Comparison of ENCODE assay signal across 26 cellular contexts in the genomic region with DNA sequence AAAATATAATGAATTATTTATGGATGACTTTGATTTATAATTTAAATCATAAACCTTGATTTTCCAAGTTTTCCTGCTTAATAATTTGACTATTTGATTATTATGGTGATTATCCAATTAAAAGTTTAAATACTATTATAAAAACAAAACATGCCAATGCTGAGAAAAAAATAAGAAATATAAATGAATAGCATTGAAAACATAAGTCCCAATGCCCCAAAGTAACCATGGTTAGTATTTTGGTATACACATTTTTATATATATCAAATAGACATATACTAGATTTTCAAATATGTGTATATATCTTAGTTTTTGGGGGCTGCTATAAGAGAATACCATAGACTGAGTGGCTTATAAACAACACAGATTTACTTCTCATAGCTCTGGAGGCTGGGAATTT.
A peak's percentile ranks its signal among the peaks of the same experiment; 100 is the strongest.
DNase-seq lines count a peak whose midpoint lies in the region; ATAC-seq, FAIRE-seq and TF ChIP-seq lines count a peak whose summit lies in the region.
"Had no signal": no experiment of that assay in that cellular context is flagged by ENCODE, and none has a peak within 500 bp of the region (broad histone marks: within the 10 kb centered on the region; RNA-seq: fewer than 3 reads in every experiment).

No MANE protein-coding gene starts in this region.

- no peak for TF ChIP-seq RAD21 in K562 (CRISPR knock-in tag; conservative IDR thresholded peaks at IDR 0.05 in 1 of 2, IDR thresholded peaks at IDR 0.05 in 1 of 2)

- DNase-seq in K562 (ENCODE audit: extremely low read depth in 1 of 4, low spot score in 3 of 4) (no peak), frontal cortex (ENCODE audit: low spot score in 2 of 2) (no peak), kidney (no peak), type B pancreatic cell (ENCODE audit: extremely low spot score, unreplicated experiment) (no peak), HuH-7.5 (ENCODE audit: low spot score) (no peak), smooth muscle cell (lab: John Stamatoyannopoulos, UW; ENCODE audit: unreplicated experiment) (no peak), WERI-Rb-1 (no peak)
- DNase-seq: 8988T; ACHN; BE2C; C1 segment of cervical spinal cord; CD4-positive, alpha-beta memory T cell; CD4-positive, CD25-positive, alpha-beta regulatory T cell; CD8-positive, alpha-beta memory T cell; COR-L47; DMS 273 treated with DMSO at 0.1 percent for 48 hours; DMS153; DMS53; DMS79; DND-41; EL; GF-D8 had no signal

- in situ Hi-C loops in K562 (cut with MboI), result no loop called here

- H2AFZ ChIP-seq in K562 (ENCODE audit: low read depth, low read length) (no peak overlapping the region), smooth muscle cell (ENCODE audit: low read depth) (no peak overlapping the region)

- no peaks in the 10 kb centered on the region for H3F3A ChIP-seq in smooth muscle cell (ENCODE audit: low read depth)

- H3K9me3 Mint-ChIP-seq in type B pancreatic cell, result peaks cover 5% of the 10 kb centered on the region

- intact Hi-C loops in K562 (cut with micrococcal nuclease) (no loop called here), kidney (cut with DNase I) (no loop called here)

- H3K4me1 ChIP-seq in K562 (replicated peaks in 1 of 2; ENCODE audit: control insufficient read depth in 2 of 2, insufficient read depth in 2 of 2, low read length in 2 of 2) (no peaks in the 10 kb centered on the region), kidney (ENCODE audit: control insufficient read depth in 1 of 2, insufficient read depth in 1 of 2, low read depth in 1 of 2, low read length in 2 of 2) (no peaks in the 10 kb centered on the region), smooth muscle cell (ENCODE audit: low read depth) (no peaks in the 10 kb centered on the region)
- H3K4me1 ChIP-seq: BE2C, BLaER1 had no signal

- H3K9me3 ChIP-seq in K562 (replicated peaks; ENCODE audit: control insufficient read depth, insufficient read depth, low read depth, low read length) (no peaks in the 10 kb centered on the region; the same call in none of the 2 replicates), kidney (ENCODE audit: control insufficient read depth in 1 of 2, low read length in 2 of 2) (no peaks in the 10 kb centered on the region), smooth muscle cell (replicated peaks; ENCODE audit: low read depth) (no peaks in the 10 kb centered on the region), WERI-Rb-1 (ENCODE audit: severe bottlenecking) (no peaks in the 10 kb centered on the region)
- H3K9me3 ChIP-seq: BE2C, BLaER1 had no signal

- H3K27me3 ChIP-seq in K562 (ENCODE audit: control insufficient read depth in 2 of 2, insufficient read depth in 2 of 2, low read length in 2 of 2) (no peaks in the 10 kb centered on the region), smooth muscle cell (ENCODE audit: low read depth) (no peaks in the 10 kb centered on the region), WERI-Rb-1 (ENCODE audit: insufficient read depth, low read depth, severe bottlenecking) (no peaks in the 10 kb centered on the region)
- H3K27me3 ChIP-seq: BE2C, BLaER1 had no signal

- H3K27ac ChIP-seq in K562 (ENCODE audit: extremely low read depth, low read depth, low read length), result no peak overlapping the region
- no peak overlapping the region for H3K27ac ChIP-seq in kidney (ENCODE audit: low read depth in 2 of 2, low read length in 2 of 2)
- no peak overlapping the region for H3K27ac ChIP-seq in smooth muscle cell (ENCODE audit: low read depth)
- no peak overlapping the region for H3K27ac ChIP-seq in WERI-Rb-1
- H3K27ac ChIP-seq: BLaER1 had no signal

- POLR2A ChIA-PET in K562 (lab: Yijun Ruan, JAX), result no interaction called here

- H3K79me2 ChIP-seq in K562 (ENCODE audit: control insufficient read depth, insufficient read depth, low read length) (no peaks in the 10 kb centered on the region), smooth muscle cell (ENCODE audit: low read depth) (no peaks in the 10 kb centered on the region)

- H3K27me3 Mint-ChIP-seq in type B pancreatic cell, result no peaks in the 10 kb centered on the region
- H3K27me3 Mint-ChIP-seq: CD4-positive, alpha-beta memory T cell; CD4-positive, CD25-positive, alpha-beta regulatory T cell had no signal

- ATAC-seq in K562, result no peak

- CTCF ChIA-PET in K562 (lab: Yijun Ruan, JAX; ENCODE audit: low intra/inter-chr PET ratio), result no interaction called here

- no peak overlapping the region for H3K4me2 ChIP-seq in K562 (ENCODE audit: insufficient read depth, low read length)
- H3K4me2 ChIP-seq in smooth muscle cell, result no peak overlapping the region
- H3K4me2 ChIP-seq: BLaER1 had no signal

- no peak overlapping the region for H3K9ac ChIP-seq in K562 (ENCODE audit: insufficient read depth in 1 of 2, low read depth in 2 of 2, low read length in 2 of 2)
- no peak overlapping the region for H3K9ac ChIP-seq in kidney (ENCODE audit: low read length in 2 of 2)
- no peak overlapping the region for H3K9ac ChIP-seq in smooth muscle cell (ENCODE audit: low read depth)
- H3K9ac ChIP-seq: BLaER1 had no signal

- FAIRE-seq in K562 (lab: Jason Lieb, UNC) (no peak), frontal cortex (lab: Jason Lieb, UNC) (peak; percentile 83), kidney (lab: Jason Lieb, UNC) (peak; percentile 88)
- FAIRE-seq: GM12891, GM19239 had no signal

- H3K4me3 Mint-ChIP-seq in type B pancreatic cell, result no peak overlapping the region
- H3K4me3 Mint-ChIP-seq: CD14-positive monocyte; CD4-positive, CD25-positive, alpha-beta regulatory T cell; CD8-positive, alpha-beta memory T cell had no signal

- BruUV-seq in K562 (replicated peaks; lab: Mats Ljungman, UMichigan), result no TSS peak

- no peaks in the 10 kb centered on the region for H3K4me1 Mint-ChIP-seq in type B pancreatic cell (ENCODE audit: unreplicated experiment)
- H3K4me1 Mint-ChIP-seq: CD14-positive monocyte; CD4-positive, alpha-beta memory T cell; CD4-positive, CD25-positive, alpha-beta regulatory T cell; CD8-positive, alpha-beta memory T cell had no signal

- no peak for TF ChIP-seq CTCF in K562 (IDR thresholded peaks at IDR 0.05 in 2 of 3, conservative IDR thresholded peaks at IDR 0.05 in 1 of 3; ENCODE audit: insufficient read depth in 2 of 3, low read depth in 1 of 3, low read length in 3 of 3)
- TF ChIP-seq CTCF in kidney (IDR thresholded peaks at IDR 0.05; ENCODE audit: borderline replicate concordance, extremely low read depth, insufficient read depth), result no peak
- no peak for TF ChIP-seq CTCF in type B pancreatic cell (conservative IDR thresholded peaks at IDR 0.05)
- no peak for TF ChIP-seq CTCF in smooth muscle cell (IDR thresholded peaks at IDR 0.05; ENCODE audit: borderline replicate concordance, insufficient read depth, poor library complexity, severe bottlenecking)
- TF ChIP-seq CTCF in WERI-Rb-1 (IDR thresholded peaks at IDR 0.05; ENCODE audit: low read depth, low read length), result no peak

- H3K4me3 ChIP-seq in K562 (no peak overlapping the region), kidney (ENCODE audit: low read length in 2 of 2) (no peak overlapping the region), smooth muscle cell (no peak overlapping the region), WERI-Rb-1 (ENCODE audit: low read depth, low read length) (no peak overlapping the region)
- H3K4me3 ChIP-seq: BLaER1 had no signal

- no peak for TF ChIP-seq EP300 in K562 (IDR thresholded peaks at IDR 0.05; ENCODE audit: low read length)

- no peak overlapping the region for H3K27ac Mint-ChIP-seq in type B pancreatic cell
- H3K27ac Mint-ChIP-seq: CD14-positive monocyte; CD4-positive, alpha-beta memory T cell; CD4-positive, CD25-positive, alpha-beta regulatory T cell; CD8-positive, alpha-beta memory T cell had no signal

- H3K9me1 ChIP-seq in K562 (ENCODE audit: control insufficient read depth, insufficient read depth, low read length), result no peaks in the 10 kb centered on the region

- H3K36me3 Mint-ChIP-seq in type B pancreatic cell, result no peaks in the 10 kb centered on the region
- H3K36me3 Mint-ChIP-seq: CD14-positive monocyte; CD4-positive, alpha-beta memory T cell; CD4-positive, CD25-positive, alpha-beta regulatory T cell; CD8-positive, alpha-beta memory T cell had no signal

- no peaks in the 10 kb centered on the region for H3K36me3 ChIP-seq in K562 (ENCODE audit: control insufficient read depth, insufficient read depth, low read length)
- H3K36me3 ChIP-seq in kidney (ENCODE audit: control insufficient read depth in 1 of 2, insufficient read depth in 2 of 2, low read length in 2 of 2), result no peaks in the 10 kb centered on the region
- H3K36me3 ChIP-seq in smooth muscle cell (ENCODE audit: low read depth), result no peaks in the 10 kb centered on the region
- H3K36me3 ChIP-seq in WERI-Rb-1, result no peaks in the 10 kb centered on the region
- H3K36me3 ChIP-seq: BE2C, BLaER1 had no signal

- no peaks in the 10 kb centered on the region for H4K20me1 ChIP-seq in K562 (replicated peaks; ENCODE audit: control insufficient read depth, insufficient read depth, low read length)
- H4K20me1 ChIP-seq in smooth muscle cell (ENCODE audit: low read depth), result no peaks in the 10 kb centered on the region
- H4K20me1 ChIP-seq: BLaER1 had no signal

- no peak for TF ChIP-seq POLR2A in K562 (conservative IDR thresholded peaks at IDR 0.05)

TF ChIP-seq in K562, 482 proteins besides CTCF, POLR2A, EP300 and RAD21 (continues in another document):
- no peak for TF ChIP-seq PCBP2 (IDR thresholded peaks at IDR 0.05; ENCODE audit: low read depth, low read length, poor library complexity, severe bottlenecking)
